17 cellular contexts compared by ENCODE assay signal in the genomic region with DNA sequence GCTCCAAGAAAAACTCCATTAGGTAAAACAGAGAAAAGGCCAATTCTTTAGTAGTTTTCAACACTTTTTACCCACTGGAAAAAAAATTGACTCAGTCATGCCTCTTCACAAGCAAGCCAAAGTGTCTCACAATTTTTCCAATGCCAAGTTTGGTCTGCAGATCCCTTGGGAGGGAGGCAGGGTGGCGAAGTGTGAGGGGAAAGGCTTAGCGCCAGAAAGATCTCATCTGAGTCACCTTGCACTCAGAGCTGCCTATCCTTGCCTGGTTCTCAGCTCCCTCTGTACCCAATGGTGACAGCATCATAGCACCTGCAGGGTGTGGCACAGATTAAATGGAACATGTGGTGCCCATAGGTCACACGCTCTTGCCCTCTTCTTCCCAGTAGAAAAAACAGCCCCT. TPM values are rescaled to one million over a fixed set of nuclear protein-coding genes. Genes with fewer than 3 reads are reported as not detected.
DNase-seq lines count a peak whose midpoint lies in the region; ATAC-seq and TF ChIP-seq lines count a peak whose summit lies in the region.
"Had no signal": no experiment of that assay in that cellular context is flagged by ENCODE, and none has a peak within 500 bp of the region (broad histone marks: within the 10 kb centered on the region; RNA-seq: fewer than 3 reads in every experiment).

No MANE protein-coding gene starts in this region.

- no peaks in the 10 kb centered on the region for H3K27me3 Mint-ChIP-seq in activated naive CD8-positive, alpha-beta T cell treated with anti-CD3 and anti-CD28 coated beads for 36 hours

- H3K4me1 ChIP-seq in thoracic aorta (ENCODE audit: control insufficient read depth in 1 of 2, low read depth in 2 of 2): peaks cover 6 to 18% of the 10 kb centered on the region in 2 donors

- no peak overlapping the region for H3K4me3 Mint-ChIP-seq in activated naive CD8-positive, alpha-beta T cell treated with anti-CD3 and anti-CD28 coated beads for 36 hours
- H3K4me3 Mint-ChIP-seq: CD4-positive, alpha-beta memory T cell had no signal

- no peaks in the 10 kb centered on the region for H3K27me3 ChIP-seq in thoracic aorta (replicated peaks; ENCODE audit: insufficient read depth)

- no peaks in the 10 kb centered on the region for H3K9me3 ChIP-seq in thoracic aorta

- no peak overlapping the region for H3K4me3 ChIP-seq in HFF-Myc (replicated peaks; ENCODE audit: low read depth, low read length)
- H3K4me3 ChIP-seq in thoracic aorta: no peak overlapping the region
- H3K4me3 ChIP-seq: GM23248 had no signal

- intact Hi-C loops in Right ventricle myocardium inferior (cut with DNase I): no loop called here

- H3K4me1 Mint-ChIP-seq in activated naive CD8-positive, alpha-beta T cell treated with anti-CD3 and anti-CD28 coated beads for 36 hours: no peaks in the 10 kb centered on the region
- H3K4me1 Mint-ChIP-seq: CD4-positive, alpha-beta memory T cell had no signal

- peaks cover 32% of the 10 kb centered on the region for H3K9me3 Mint-ChIP-seq in activated naive CD8-positive, alpha-beta T cell treated with anti-CD3 and anti-CD28 coated beads for 36 hours

- H3K27ac Mint-ChIP-seq in activated naive CD8-positive, alpha-beta T cell treated with anti-CD3 and anti-CD28 coated beads for 36 hours: no peak overlapping the region
- H3K27ac Mint-ChIP-seq: CD4-positive, alpha-beta memory T cell had no signal

- TF ChIP-seq CTCF in HFF-Myc (IDR thresholded peaks at IDR 0.05; ENCODE audit: low read depth, low read length, missing control alignments) (no peak), thoracic aorta (IDR thresholded peaks at IDR 0.05) (no peak)

- H3K27ac ChIP-seq in thoracic aorta: no peak overlapping the region
- H3K27ac ChIP-seq: GM23248 had no signal

- peaks cover 8% of the 10 kb centered on the region for H3K36me3 Mint-ChIP-seq in activated naive CD8-positive, alpha-beta T cell treated with anti-CD3 and anti-CD28 coated beads for 36 hours

- peak; percentile 7 for DNase-seq in HFF-Myc (ENCODE audit: extremely low read depth, low read depth)
- peak; percentile 19 for DNase-seq in HS-27A (ENCODE audit: low read depth)
- peak; percentile 16 for DNase-seq in RPMI7951 (ENCODE audit: low read depth)
- no peak for DNase-seq in thoracic aorta (ENCODE audit: low spot score)
- no peak for DNase-seq in HuH-7 (ENCODE audit: low spot score)
- DNase-seq in Right ventricle myocardium inferior (ENCODE audit: missing footprints): no peak
- DNase-seq in activated naive CD8-positive, alpha-beta T cell treated with anti-CD3 and anti-CD28 coated beads for 36 hours: no peak
- DNase-seq: C1 segment of cervical spinal cord; Calu3; CD4-positive, alpha-beta memory T cell; COR-L47; DMS53; DMS79 treated with DMSO at 0.1 percent for 48 hours; GF-D8; GM23248; H7; HCEC 1CT had no signal

- no peaks in the 10 kb centered on the region for H3K36me3 ChIP-seq in thoracic aorta

- peak; percentile 71 for ATAC-seq in thoracic aorta (ENCODE audit: insufficient number of reproducible peaks, low FRiP score, low read depth)
- ATAC-seq in Right ventricle myocardium inferior: no peak

RNA-seq across cellular contexts. Expression of gene GYPC, which starts 55.2 kb away (rescaled TPM):
- total RNA-seq in RPMI7951 (2014; rRNA removed; shearing (Covaris generic)): 185 and 192 TPM in 2 replicates
- 100 to 1,000 TPM; 123 to 185 TPM for total RNA-seq in thoracic aorta
- 121 TPM for total RNA-seq in Right ventricle myocardium inferior
- 100 to 1,000 TPM; 171 to 179 TPM for total RNA-seq in activated naive CD8-positive, alpha-beta T cell treated with anti-CD3 and anti-CD28 coated beads for 36 hours
- total RNA-seq: Calu3 had no signal

Comparison
In these comparisons a context has a peak if more than half of its experiments do, and no peak if none do; other contexts are left out.
1. DNase-seq: peak in HFF-Myc (single experiment), HS-27A (single experiment) and RPMI7951 (single experiment); none in thoracic aorta (single experiment), HuH-7 (single experiment), Right ventricle myocardium inferior (single experiment) and activated naive CD8-positive, alpha-beta T cell treated with anti-CD3 and anti-CD28 coated beads for 36 hours (single experiment).